Comparison of ENCODE assay signal across 1 cellular context in the genomic region with DNA sequence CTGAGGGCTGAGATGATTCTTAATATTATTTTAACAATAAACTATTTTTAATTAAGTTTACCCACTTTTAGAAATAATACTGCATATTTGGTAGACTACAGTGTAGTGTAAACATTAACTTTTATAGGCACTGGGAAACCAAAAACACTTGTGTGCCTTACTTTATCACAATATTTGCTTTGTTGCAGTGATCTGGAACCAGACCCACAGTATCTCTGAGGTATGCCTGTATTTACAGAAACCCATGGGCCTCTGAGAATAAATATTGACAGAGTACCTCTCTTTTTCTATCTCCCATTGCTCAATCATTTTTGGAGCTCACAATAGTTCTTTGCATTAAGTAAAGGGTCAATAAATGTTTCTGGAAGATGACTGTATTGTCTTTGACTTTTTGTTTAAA.
TF ChIP-seq lines count a peak whose summit lies in the region.

No MANE protein-coding gene starts in this region.

TF ChIP-seq in HepG2, 621 proteins besides CTCF, POLR2A, EP300 and RAD21 (continued from another document and continues in another):
- TF ChIP-seq, protein P1, sequence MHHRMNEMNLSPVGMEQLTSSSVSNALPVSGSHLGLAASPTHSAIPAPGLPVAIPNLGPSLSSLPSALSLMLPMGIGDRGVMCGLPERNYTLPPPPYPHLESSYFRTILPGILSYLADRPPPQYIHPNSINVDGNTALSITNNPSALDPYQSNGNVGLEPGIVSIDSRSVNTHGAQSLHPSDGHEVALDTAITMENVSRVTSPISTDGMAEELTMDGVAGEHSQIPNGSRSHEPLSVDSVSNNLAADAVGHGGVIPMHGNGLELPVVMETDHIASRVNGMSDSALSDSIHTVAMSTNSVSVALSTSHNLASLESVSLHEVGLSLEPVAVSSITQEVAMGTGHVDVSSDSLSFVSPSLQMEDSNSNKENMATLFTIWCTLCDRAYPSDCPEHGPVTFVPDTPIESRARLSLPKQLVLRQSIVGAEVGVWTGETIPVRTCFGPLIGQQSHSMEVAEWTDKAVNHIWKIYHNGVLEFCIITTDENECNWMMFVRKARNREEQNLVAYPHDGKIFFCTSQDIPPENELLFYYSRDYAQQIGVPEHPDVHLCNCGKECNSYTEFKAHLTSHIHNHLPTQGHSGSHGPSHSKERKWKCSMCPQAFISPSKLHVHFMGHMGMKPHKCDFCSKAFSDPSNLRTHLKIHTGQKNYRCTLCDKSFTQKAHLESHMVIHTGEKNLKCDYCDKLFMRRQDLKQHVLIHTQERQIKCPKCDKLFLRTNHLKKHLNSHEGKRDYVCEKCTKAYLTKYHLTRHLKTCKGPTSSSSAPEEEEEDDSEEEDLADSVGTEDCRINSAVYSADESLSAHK (CRISPR knock-in tag; IDR thresholded peaks at IDR 0.05; ENCODE audit: borderline replicate concordance), result no peak
- TF ChIP-seq NCOR1 (IDR thresholded peaks at IDR 0.05; ENCODE audit: borderline replicate concordance, low read length) (peak; percentile 82; the same call in 1 of the 2 replicates), HMGA1 (CRISPR knock-in tag; conservative IDR thresholded peaks at IDR 0.05) (no peak), RELA (CRISPR knock-in tag; IDR thresholded peaks at IDR 0.05) (no peak), ZNF605 (CRISPR knock-in tag; IDR thresholded peaks at IDR 0.05) (no peak), PRDM15 (CRISPR knock-in tag; IDR thresholded peaks at IDR 0.05) (no peak), ZNF383 (CRISPR knock-in tag; IDR thresholded peaks at IDR 0.05; ENCODE audit: borderline replicate concordance) (no peak), ZNF784 (CRISPR knock-in tag; IDR thresholded peaks at IDR 0.05; ENCODE audit: borderline replicate concordance) (no peak), ZFX (CRISPR knock-in tag; IDR thresholded peaks at IDR 0.05; ENCODE audit: low read depth) (no peak), ZBTB8A (CRISPR knock-in tag; IDR thresholded peaks at IDR 0.05; ENCODE audit: borderline replicate concordance, low read depth) (no peak), ZSCAN22 (CRISPR knock-in tag; IDR thresholded peaks at IDR 0.05) (no peak), HDAC6 (IDR thresholded peaks at IDR 0.05; ENCODE audit: low read depth, low read length) (no peak), FOXC1 (CRISPR knock-in tag; IDR thresholded peaks at IDR 0.05; ENCODE audit: borderline replicate concordance) (no peak), FOXP4 (CRISPR knock-in tag; IDR thresholded peaks at IDR 0.05) (peak; percentile 98), ZNF280D (CRISPR knock-in tag; IDR thresholded peaks at IDR 0.05) (0 out of 2 replicates have a peak, but pooled peaks have one; percentile 58), ZNF672 (CRISPR knock-in tag; IDR thresholded peaks at IDR 0.05) (no peak), KLF6 (CRISPR knock-in tag; IDR thresholded peaks at IDR 0.05) (0 out of 2 replicates have a peak, but pooled peaks have one; percentile 50), SCMH1 (CRISPR knock-in tag; IDR thresholded peaks at IDR 0.05; ENCODE audit: borderline replicate concordance) (no peak), HNF4G (IDR thresholded peaks at IDR 0.05; ENCODE audit: borderline replicate concordance, low read depth, low read length) (peak; percentile 73; the same call in 1 of the 2 replicates), HNF4G (CRISPR knock-in tag; IDR thresholded peaks at IDR 0.05; ENCODE audit: borderline replicate concordance, low read depth) (no peak), ZNF713 (CRISPR knock-in tag; IDR thresholded peaks at IDR 0.05) (no peak), TBP (CRISPR knock-in tag; IDR thresholded peaks at IDR 0.05) (no peak), GPN1 (CRISPR knock-in tag; IDR thresholded peaks at IDR 0.05; ENCODE audit: borderline replicate concordance) (no peak), NCOA1 (CRISPR knock-in tag; IDR thresholded peaks at IDR 0.05) (no peak), ZBTB37 (CRISPR knock-in tag; IDR thresholded peaks at IDR 0.05) (no peak), HOMEZ (CRISPR knock-in tag; IDR thresholded peaks at IDR 0.05; ENCODE audit: low read depth) (peak; percentile 92), CHD4 (IDR thresholded peaks at IDR 0.05; ENCODE audit: borderline replicate concordance, low read length) (no peak), ZNF75D (CRISPR knock-in tag; IDR thresholded peaks at IDR 0.05; ENCODE audit: borderline replicate concordance) (no peak), ZNF766 (CRISPR knock-in tag; IDR thresholded peaks at IDR 0.05; ENCODE audit: borderline replicate concordance) (no peak), HBP1 (CRISPR knock-in tag; IDR thresholded peaks at IDR 0.05; ENCODE audit: low read depth) (no peak), MTF2 (CRISPR knock-in tag; IDR thresholded peaks at IDR 0.05; ENCODE audit: borderline replicate concordance) (no peak), ZNF747 (CRISPR knock-in tag; IDR thresholded peaks at IDR 0.05; ENCODE audit: borderline replicate concordance) (no peak)
- TF ChIP-seq, protein P2, sequence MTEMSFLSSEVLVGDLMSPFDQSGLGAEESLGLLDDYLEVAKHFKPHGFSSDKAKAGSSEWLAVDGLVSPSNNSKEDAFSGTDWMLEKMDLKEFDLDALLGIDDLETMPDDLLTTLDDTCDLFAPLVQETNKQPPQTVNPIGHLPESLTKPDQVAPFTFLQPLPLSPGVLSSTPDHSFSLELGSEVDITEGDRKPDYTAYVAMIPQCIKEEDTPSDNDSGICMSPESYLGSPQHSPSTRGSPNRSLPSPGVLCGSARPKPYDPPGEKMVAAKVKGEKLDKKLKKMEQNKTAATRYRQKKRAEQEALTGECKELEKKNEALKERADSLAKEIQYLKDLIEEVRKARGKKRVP (CRISPR knock-in tag; IDR thresholded peaks at IDR 0.05), result peak in 1 of 2 experiments; percentile 83; a peak in 2 of 4 replicates
- TF ChIP-seq, protein P3, sequence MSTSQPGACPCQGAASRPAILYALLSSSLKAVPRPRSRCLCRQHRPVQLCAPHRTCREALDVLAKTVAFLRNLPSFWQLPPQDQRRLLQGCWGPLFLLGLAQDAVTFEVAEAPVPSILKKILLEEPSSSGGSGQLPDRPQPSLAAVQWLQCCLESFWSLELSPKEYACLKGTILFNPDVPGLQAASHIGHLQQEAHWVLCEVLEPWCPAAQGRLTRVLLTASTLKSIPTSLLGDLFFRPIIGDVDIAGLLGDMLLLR (CRISPR knock-in tag; IDR thresholded peaks at IDR 0.05), result no peak
